In genomic region chr2:215765729-215766360, GRCh38 we compare ENCODE assay signal across 15 cellular contexts.
DNase-seq lines count a peak whose midpoint lies in the region; ATAC-seq and TF ChIP-seq lines count a peak whose summit lies in the region.
"Had no signal": no experiment of that assay in that cellular context is flagged by ENCODE, and none has a peak within 500 bp of the region (broad histone marks: within the 10 kb centered on the region; RNA-seq: fewer than 3 reads in every experiment).

No MANE protein-coding gene starts in this region.

- TF ChIP-seq EP300 in sigmoid colon (IDR thresholded peaks at IDR 0.05): no peak

- no peak overlapping the region for H3K4me3 Mint-ChIP-seq in HFFc6
- H3K4me3 Mint-ChIP-seq: B cell; CD4-positive, CD25-positive, alpha-beta regulatory T cell; CD8-positive, alpha-beta memory T cell had no signal

- peaks cover 26% of the 10 kb centered on the region for H3K4me1 Mint-ChIP-seq in HFFc6 (ENCODE audit: low read depth)
- H3K4me1 Mint-ChIP-seq: B cell; CD4-positive, CD25-positive, alpha-beta regulatory T cell; CD8-positive, alpha-beta memory T cell had no signal

- peak; percentile 6 for DNase-seq in COLO668 (lab: John Stamatoyannopoulos, UW; ENCODE audit: unreplicated experiment)
- peak; percentile 63 for DNase-seq in RPMI8226
- DNase-seq in adipocyte (ENCODE audit: low read depth): peak; percentile 68
- DNase-seq in sigmoid colon: no peak
- no peak for DNase-seq in colonic mucosa
- no peak for DNase-seq in HFFc6
- DNase-seq: C1 segment of cervical spinal cord; Caco-2; CD4-positive, CD25-positive, alpha-beta regulatory T cell; CD8-positive, alpha-beta memory T cell; GM23248 had no signal

- intact Hi-C loops in sigmoid colon (cut with DNase I) (no loop called here), colonic mucosa (cut with DNase I) (no loop called here)

- peaks cover 26% of the 10 kb centered on the region for H3K36me3 Mint-ChIP-seq in HFFc6 (ENCODE audit: low read depth)
- H3K36me3 Mint-ChIP-seq: CD4-positive, CD25-positive, alpha-beta regulatory T cell had no signal

- H3K27me3 Mint-ChIP-seq in HFFc6 (ENCODE audit: insufficient read depth): no peaks in the 10 kb centered on the region

- no peak for ATAC-seq in HG02798 (IDR thresholded peaks at IDR 0.05; ENCODE audit: poor library complexity, unreplicated experiment)
- ATAC-seq: HepG2 had no signal

- H3K27ac ChIP-seq in sigmoid colon (peak overlapping the region in 3 of 4 donors; percentile 58 to 68 (median 64)), colonic mucosa (no peak overlapping the region)

- H3K9ac ChIP-seq in adipocyte (ENCODE audit: low read length) (no peak overlapping the region), colonic mucosa (ENCODE audit: low read depth in 2 of 2, low read length in 2 of 2) (no peak overlapping the region)
- H3K9ac ChIP-seq: GM23248 had no signal

- H3K27ac Mint-ChIP-seq in HFFc6: no peak overlapping the region
- H3K27ac Mint-ChIP-seq: B cell; CD4-positive, CD25-positive, alpha-beta regulatory T cell; CD8-positive, alpha-beta memory T cell had no signal

- TF ChIP-seq POLR2A in sigmoid colon (IDR thresholded peaks at IDR 0.05): no peak

- 89% methylated on average over 4 of the region's 4 CpGs for WGBS in sigmoid colon, 2 donors

- H3K27me3 ChIP-seq in adipocyte (replicated peaks; ENCODE audit: control insufficient read depth, insufficient read depth, low read length) (no peaks in the 10 kb centered on the region), sigmoid colon (no peaks in the 10 kb centered on the region), colonic mucosa (no peaks in the 10 kb centered on the region)

- TF ChIP-seq CTCF in sigmoid colon (IDR thresholded peaks at IDR 0.05): no peak
- no peak for TF ChIP-seq CTCF in colonic mucosa (IDR thresholded peaks at IDR 0.05)
- TF ChIP-seq CTCF in HFFc6 (IDR thresholded peaks at IDR 0.05): no peak

- H3K4me3 ChIP-seq in adipocyte (ENCODE audit: low read length): no peak overlapping the region
- H3K4me3 ChIP-seq in sigmoid colon: no peak overlapping the region
- H3K4me3 ChIP-seq in colonic mucosa: no peak overlapping the region
- H3K4me3 ChIP-seq: GM23248, HAP-1 had no signal

- H3K36me3 ChIP-seq in adipocyte (ENCODE audit: control insufficient read depth, insufficient read depth, low read length, severe bottlenecking) (no peaks in the 10 kb centered on the region), sigmoid colon (no peaks in the 10 kb centered on the region), colonic mucosa (no peaks in the 10 kb centered on the region)
- H3K36me3 ChIP-seq: HAP-1 had no signal

- peaks cover 15% of the 10 kb centered on the region for H3K9me3 ChIP-seq in adipocyte (ENCODE audit: control insufficient read depth, low read length)
- H3K9me3 ChIP-seq in sigmoid colon: no peaks in the 10 kb centered on the region
- H3K9me3 ChIP-seq in colonic mucosa: no peaks in the 10 kb centered on the region
- H3K9me3 ChIP-seq: HAP-1 had no signal

- H3K4me1 ChIP-seq in adipocyte (ENCODE audit: control insufficient read depth, insufficient read depth, low read length): peaks cover 17% of the 10 kb centered on the region
- H3K4me1 ChIP-seq in sigmoid colon: peaks cover 0 to 28% (median 21%) of the 10 kb centered on the region in 4 donors
- H3K4me1 ChIP-seq in colonic mucosa: no peaks in the 10 kb centered on the region
- H3K4me1 ChIP-seq: HAP-1 had no signal

- H3K9me3 Mint-ChIP-seq in HFFc6: peaks cover 13% of the 10 kb centered on the region

Comparison
In these comparisons a context has a peak if more than half of its experiments do, and no peak if none do; other contexts are left out.
1. DNase-seq: peak in COLO668 (single experiment), RPMI8226 (single experiment) and adipocyte (single experiment); none in sigmoid colon (single experiment), colonic mucosa (single experiment) and HFFc6 (single experiment).